In the genomic region with DNA sequence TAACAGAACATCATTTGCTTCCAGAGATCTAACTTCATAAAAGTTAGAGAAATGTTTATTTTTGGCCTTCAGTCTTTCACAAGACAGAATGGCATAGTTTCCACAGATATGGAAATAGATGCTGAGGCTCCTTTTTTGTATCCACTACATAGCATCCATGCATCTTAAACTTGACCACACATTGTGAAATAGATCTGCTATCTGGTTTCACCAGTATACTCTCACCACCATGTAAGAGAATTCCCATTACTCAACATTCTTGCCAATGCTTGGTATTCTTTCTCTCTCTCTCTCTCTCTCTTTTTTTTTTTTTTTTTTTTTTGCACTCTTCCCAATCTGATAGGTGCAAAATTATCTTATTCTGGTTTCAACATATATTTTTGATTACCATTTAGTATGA, we compare ENCODE assay signal across 23 cellular contexts.
"Had no signal": no experiment of that assay in that cellular context is flagged by ENCODE, and none has a peak within 500 bp of the region (broad histone marks: within the 10 kb centered on the region; RNA-seq: fewer than 3 reads in every experiment).

No MANE protein-coding gene starts in this region.

- ATAC-seq: activated naive CD8-positive, alpha-beta T cell treated with anti-CD3 and anti-CD28 coated beads, Interleukin-2, amount 50 U/mL, for 24 hours; esophagus mucosa; lower lobe of right lung; natural killer cell treated with Interleukin-12 subunit alpha and Interleukin-12 subunit beta and Interleukin-15 and Interleukin-18, amount 100 ng/mL, for 72 hours; pancreas; sciatic nerve; stimulated activated naive B cell treated with anti-CD40 and anti-IgM and Interleukin-4, amounts not matched to agents 10 μg/mL and 1 μg/mL and 100 μg/mL, for 72 hours had no signal

- DNase-seq: activated B cell treated with CpG ODN at 0.5 μM for 24 hours; activated CD4-positive, alpha-beta memory T cell treated with anti-CD3 and anti-CD28 coated beads, Interleukin-2, amount 10 ng/mL, durations not matched to agents 7 days and 5 days; activated CD4-positive, alpha-beta T cell treated with anti-CD3 and anti-CD28 coated beads for 48 hours; activated naive CD4-positive, alpha-beta T cell treated with anti-CD3 and anti-CD28 coated beads for 36 hours; activated naive CD8-positive, alpha-beta T cell treated with anti-CD3 and anti-CD28 coated beads, Interleukin-2, amount 50 U/mL, for 24 hours; activated T-cell treated with anti-CD3 and anti-CD28 coated beads, Interleukin-2, amount 50 U/mL, for 24 hours; aorta; cerebellar nuclear complex; cortex of kidney; foreskin keratinocyte; glutamatergic neuron; hippocampal formation; islet precursor cell; lower lobe of right lung; pancreas; spleen; stimulated activated naive B cell treated with anti-CD40 and anti-IgM and Interleukin-4, amounts not matched to agents 10 μg/mL and 1 μg/mL and 100 μg/mL, for 72 hours; upper lobe of left lung had no signal

- H3K36me3 ChIP-seq: lower lobe of right lung, neutrophil, pancreas, spleen, thoracic aorta, upper lobe of left lung had no signal

- H3K9me3 Mint-ChIP-seq: activated B cell treated with CpG ODN at 0.5 μM for 24 hours; activated CD4-positive, alpha-beta memory T cell treated with anti-CD3 and anti-CD28 coated beads, Interleukin-2, amount 10 ng/mL, durations not matched to agents 7 days and 5 days; activated naive CD4-positive, alpha-beta T cell treated with anti-CD3 and anti-CD28 coated beads for 36 hours; activated naive CD8-positive, alpha-beta T cell treated with anti-CD3 and anti-CD28 coated beads, Interleukin-2, amount 50 U/mL, for 24 hours; activated T-cell treated with anti-CD3 and anti-CD28 coated beads, Interleukin-2, amount 50 U/mL, for 24 hours; stimulated activated naive B cell treated with anti-CD40 and anti-IgM and Interleukin-4, amounts not matched to agents 10 μg/mL and 1 μg/mL and 100 μg/mL, for 72 hours had no signal

- H3K36me3 Mint-ChIP-seq: natural killer cell treated with Interleukin-12 subunit alpha and Interleukin-12 subunit beta and Interleukin-15 and Interleukin-18, amount 100 ng/mL, for 72 hours; stimulated activated naive B cell treated with anti-CD40 and anti-IgM and Interleukin-4, amounts not matched to agents 10 μg/mL and 1 μg/mL and 100 μg/mL, for 72 hours had no signal

- H3K9me3 ChIP-seq: lower lobe of right lung, neutrophil, pancreas, spleen, thoracic aorta, upper lobe of left lung had no signal

- H3K4me1 Mint-ChIP-seq: activated B cell treated with CpG ODN at 0.5 μM for 24 hours; activated CD4-positive, alpha-beta memory T cell treated with anti-CD3 and anti-CD28 coated beads, Interleukin-2, amount 10 ng/mL, durations not matched to agents 7 days and 5 days; activated naive CD8-positive, alpha-beta T cell treated with anti-CD3 and anti-CD28 coated beads, Interleukin-2, amount 50 U/mL, for 24 hours; stimulated activated naive B cell treated with anti-CD40 and anti-IgM and Interleukin-4, amounts not matched to agents 10 μg/mL and 1 μg/mL and 100 μg/mL, for 72 hours had no signal

- H3K4me3 ChIP-seq: lower lobe of right lung, pancreas, spleen, thoracic aorta, upper lobe of left lung had no signal

- H3K4me3 Mint-ChIP-seq: activated B cell treated with CpG ODN at 0.5 μM for 24 hours; activated CD4-positive, alpha-beta memory T cell treated with anti-CD3 and anti-CD28 coated beads, Interleukin-2, amount 10 ng/mL, durations not matched to agents 7 days and 5 days; activated naive CD4-positive, alpha-beta T cell treated with anti-CD3 and anti-CD28 coated beads for 36 hours; activated naive CD8-positive, alpha-beta T cell treated with anti-CD3 and anti-CD28 coated beads, Interleukin-2, amount 50 U/mL, for 24 hours; activated T-cell treated with anti-CD3 and anti-CD28 coated beads, Interleukin-2, amount 50 U/mL, for 24 hours; natural killer cell treated with Interleukin-12 subunit alpha and Interleukin-12 subunit beta and Interleukin-15 and Interleukin-18, amount 100 ng/mL, for 72 hours; stimulated activated naive B cell treated with anti-CD40 and anti-IgM and Interleukin-4, amounts not matched to agents 10 μg/mL and 1 μg/mL and 100 μg/mL, for 72 hours had no signal

- H3K4me1 ChIP-seq: foreskin keratinocyte, lower lobe of right lung, pancreas, spleen, upper lobe of left lung had no signal

- H3K27me3 Mint-ChIP-seq: activated CD4-positive, alpha-beta memory T cell treated with anti-CD3 and anti-CD28 coated beads, Interleukin-2, amount 10 ng/mL, durations not matched to agents 7 days and 5 days had no signal

- H3K27me3 ChIP-seq: foreskin keratinocyte, neutrophil, pancreas, spleen, upper lobe of left lung had no signal

- H3K27ac Mint-ChIP-seq: activated B cell treated with CpG ODN at 0.5 μM for 24 hours; activated CD4-positive, alpha-beta memory T cell treated with anti-CD3 and anti-CD28 coated beads, Interleukin-2, amount 10 ng/mL, durations not matched to agents 7 days and 5 days; activated naive CD4-positive, alpha-beta T cell treated with anti-CD3 and anti-CD28 coated beads for 36 hours; activated naive CD8-positive, alpha-beta T cell treated with anti-CD3 and anti-CD28 coated beads, Interleukin-2, amount 50 U/mL, for 24 hours; activated T-cell treated with anti-CD3 and anti-CD28 coated beads, Interleukin-2, amount 50 U/mL, for 24 hours; natural killer cell treated with Interleukin-12 subunit alpha and Interleukin-12 subunit beta and Interleukin-15 and Interleukin-18, amount 100 ng/mL, for 72 hours; stimulated activated naive B cell treated with anti-CD40 and anti-IgM and Interleukin-4, amounts not matched to agents 10 μg/mL and 1 μg/mL and 100 μg/mL, for 72 hours had no signal
